In the genomic region with DNA sequence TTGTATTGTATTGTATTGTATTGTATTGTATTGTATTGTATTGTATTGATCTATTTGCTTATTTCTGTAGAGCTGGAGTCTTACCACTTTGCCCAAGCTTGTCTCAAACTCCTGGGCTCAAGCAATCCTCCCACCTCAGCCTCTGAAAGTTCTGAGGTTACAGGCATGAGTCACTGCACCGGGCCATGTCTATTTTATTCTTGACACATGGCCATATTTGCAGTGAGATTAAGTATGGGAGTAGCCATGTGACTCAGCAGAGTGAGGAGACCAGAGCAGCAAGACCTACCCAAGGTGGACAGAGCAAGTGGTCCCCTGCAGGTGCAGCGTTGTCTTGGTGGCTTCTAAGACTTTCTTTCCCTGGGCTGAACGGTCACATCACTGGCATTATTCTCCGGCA, we compare ENCODE assay signal across 9 cellular contexts. TPM values are rescaled to one million over a fixed set of nuclear protein-coding genes. Genes with fewer than 3 reads are reported as not detected.
DNase-seq lines count a peak whose midpoint lies in the region; ATAC-seq and TF ChIP-seq lines count a peak whose summit lies in the region.
"Had no signal": no experiment of that assay in that cellular context is flagged by ENCODE, and none has a peak within 500 bp of the region (broad histone marks: within the 10 kb centered on the region; RNA-seq: fewer than 3 reads in every experiment).

No MANE protein-coding gene starts in this region.

- H3K27me3 ChIP-seq in esophagus squamous epithelium (no peaks in the 10 kb centered on the region), HAP-1 (ENCODE audit: low read depth) (no peaks in the 10 kb centered on the region)

- DNase-seq in GM04503 (ENCODE audit: low read depth) (peak; percentile 27), HS-5 (ENCODE audit: low read depth) (peak; percentile 15), esophagus squamous epithelium (lab: John Stamatoyannopoulos, UW) (no peak), NCI-H524 treated with DMSO at 0.1 percent for 48 hours (lab: John Stamatoyannopoulos, UW) (no peak), HAP-1 (ENCODE audit: low spot score in 2 of 2) (no peak), cortex of kidney (lab: John Stamatoyannopoulos, UW) (no peak)
- DNase-seq in effector CD8-positive, alpha-beta T cell (lab: John Stamatoyannopoulos, UW): no peak

- in situ Hi-C loops in HAP-1 (cut with MboI; ENCODE audit: low sequenced_read_pairs): no loop called here

- intact Hi-C loops in esophagus squamous epithelium (cut with DNase I): no loop called here

- TF ChIP-seq POLR2A in esophagus squamous epithelium (IDR thresholded peaks at IDR 0.05): no peak

- H3K4me3 ChIP-seq in esophagus squamous epithelium (no peak overlapping the region), HAP-1 (no peak overlapping the region)

- WGBS in esophagus squamous epithelium, 2 donors: 18 to 42% methylated on average over 4 of the region's 4 CpGs

- peaks cover 8 to 48% (median 18%) of the 10 kb centered on the region in 3 donors for H3K4me1 ChIP-seq in esophagus squamous epithelium
- peaks cover 5% of the 10 kb centered on the region; the same call in 1 of the 2 replicates for H3K4me1 ChIP-seq in HAP-1

- H3K9me3 ChIP-seq in esophagus squamous epithelium: no peaks in the 10 kb centered on the region
- H3K9me3 ChIP-seq in HAP-1: no peaks in the 10 kb centered on the region

- TF ChIP-seq CTCF in esophagus squamous epithelium (IDR thresholded peaks at IDR 0.05): no peak

- peak; percentile 85 for ATAC-seq in GM21526 (IDR thresholded peaks at IDR 0.05; ENCODE audit: low FRiP score, unreplicated experiment)

- H3K36me3 ChIP-seq in esophagus squamous epithelium (no peaks in the 10 kb centered on the region), HAP-1 (replicated peaks) (no peaks in the 10 kb centered on the region)

- H3K27ac ChIP-seq in esophagus squamous epithelium: peak overlapping the region; percentile 41 to 81 (median 60)
- H3K27ac ChIP-seq: HL-60 had no signal

RNA-seq across cellular contexts. Expression of a gene that starts 49.1 kb away (rescaled TPM):
- 10 to 100 TPM; 60.8 to 84.6 (median 75.0) TPM for total RNA-seq in esophagus squamous epithelium

Comparison
In these comparisons a context has a peak if more than half of its experiments do, and no peak if none do; other contexts are left out.
1. DNase-seq: peak in GM04503 (single experiment) and HS-5 (single experiment); none in esophagus squamous epithelium (single experiment), NCI-H524 treated with DMSO at 0.1 percent for 48 hours (single experiment), effector CD8-positive, alpha-beta T cell (single experiment), HAP-1 (0 of 2) and cortex of kidney (single experiment).